In genomic region chr16:78915916-78916315, GRCh38 we compare ENCODE assay signal across 14 cellular contexts.
DNase-seq lines count a peak whose midpoint lies in the region; ATAC-seq and TF ChIP-seq lines count a peak whose summit lies in the region.
"Had no signal": no experiment of that assay in that cellular context is flagged by ENCODE, and none has a peak within 500 bp of the region (broad histone marks: within the 10 kb centered on the region; RNA-seq: fewer than 3 reads in every experiment).

No MANE protein-coding gene starts in this region.

- no peak overlapping the region for H3K4me3 ChIP-seq in GM23338

- H4K20me1 ChIP-seq in GM23338 (replicated peaks; ENCODE audit: insufficient read depth) = no peaks in the 10 kb centered on the region

- H3K27me3 ChIP-seq in GM23338 (ENCODE audit: insufficient read depth) = no peaks in the 10 kb centered on the region

- H3K36me3 Mint-ChIP-seq in GM23338 (ENCODE audit: low read depth) (peaks cover 10% of the 10 kb centered on the region), endothelial cell (ENCODE audit: low read depth, unreplicated experiment) (no peaks in the 10 kb centered on the region), natural killer cell (no peaks in the 10 kb centered on the region)

- H3K27me3 Mint-ChIP-seq in GM23338 (ENCODE audit: insufficient read depth, low read depth, poor library complexity) (no peaks in the 10 kb centered on the region), endothelial cell (ENCODE audit: unreplicated experiment) (peaks cover 1% of the 10 kb centered on the region), natural killer cell (ENCODE audit: low read depth in 2 of 2) (peaks cover 0 to 19% of the 10 kb centered on the region in 2 donors)
- H3K27me3 Mint-ChIP-seq in stimulated activated naive CD8-positive, alpha-beta T cell treated with anti-CD3 and anti-CD28 coated beads, Interleukin-15, amount 100 ng/mL, for 72 hours = no peaks in the 10 kb centered on the region
- H3K27me3 Mint-ChIP-seq: B cell; CD4-positive, alpha-beta T cell; IgD-negative memory B cell had no signal

- peaks cover 3% of the 10 kb centered on the region; the same call in 1 of the 2 replicates for H3K9me2 ChIP-seq in GM23338 (ENCODE audit: insufficient read depth)

- H3K9me3 Mint-ChIP-seq in GM23338 = peaks cover 22% of the 10 kb centered on the region
- H3K9me3 Mint-ChIP-seq in endothelial cell (ENCODE audit: unreplicated experiment) = peaks cover 3% of the 10 kb centered on the region
- peaks cover 0 to 2% of the 10 kb centered on the region in 2 donors for H3K9me3 Mint-ChIP-seq in natural killer cell
- H3K9me3 Mint-ChIP-seq in stimulated activated naive CD8-positive, alpha-beta T cell treated with anti-CD3 and anti-CD28 coated beads, Interleukin-15, amount 100 ng/mL, for 72 hours = peaks cover 23 to 50% of the 10 kb centered on the region in 2 donors

- H3K4me3 Mint-ChIP-seq in GM23338 = no peak overlapping the region
- H3K4me3 Mint-ChIP-seq in endothelial cell (ENCODE audit: unreplicated experiment) = no peak overlapping the region
- no peak overlapping the region for H3K4me3 Mint-ChIP-seq in natural killer cell
- no peak overlapping the region for H3K4me3 Mint-ChIP-seq in stimulated activated naive CD8-positive, alpha-beta T cell treated with anti-CD3 and anti-CD28 coated beads, Interleukin-15, amount 100 ng/mL, for 72 hours
- H3K4me3 Mint-ChIP-seq: B cell; CD4-positive, alpha-beta T cell; IgD-negative memory B cell had no signal

- H3K79me2 ChIP-seq in GM23338 (replicated peaks; ENCODE audit: insufficient read depth) = no peaks in the 10 kb centered on the region

- intact Hi-C loops in natural killer cell (cut with micrococcal nuclease) = no loop called here

- no peaks in the 10 kb centered on the region for H3K36me3 ChIP-seq in GM23338 (ENCODE audit: insufficient read depth)

- no peak for DNase-seq in GM23338 (ENCODE audit: low spot score)
- peak; percentile 12 for DNase-seq in NCI-H146 treated with DMSO at 0.1 percent for 48 hours (lab: John Stamatoyannopoulos, UW; ENCODE audit: unreplicated experiment)
- DNase-seq in endothelial cell (ENCODE audit: low spot score) = peak; percentile 12
- peak; percentile 60 for DNase-seq in retina
- no peak for DNase-seq in DMS153 (lab: John Stamatoyannopoulos, UW)
- DNase-seq in natural killer cell = no peak
- DNase-seq in stimulated activated naive CD8-positive, alpha-beta T cell treated with anti-CD3 and anti-CD28 coated beads, Interleukin-15, amount 100 ng/mL, for 72 hours = no peak
- DNase-seq: C1 segment of cervical spinal cord; CD4-positive, alpha-beta T cell; DND-41; GDM1; H7 had no signal

- peak overlapping the region; percentile 5; the same call in 1 of the 2 replicates for H2AFZ ChIP-seq in GM23338

- H3K4me1 Mint-ChIP-seq in GM23338 (no peaks in the 10 kb centered on the region; the same call in 2 of the 3 replicates), endothelial cell (ENCODE audit: unreplicated experiment) (peaks cover 39% of the 10 kb centered on the region), natural killer cell (no peaks in the 10 kb centered on the region)
- peaks cover 7% of the 10 kb centered on the region for H3K4me1 Mint-ChIP-seq in stimulated activated naive CD8-positive, alpha-beta T cell treated with anti-CD3 and anti-CD28 coated beads, Interleukin-15, amount 100 ng/mL, for 72 hours
- H3K4me1 Mint-ChIP-seq: B cell, IgD-negative memory B cell had no signal

- no peak overlapping the region for H3K27ac ChIP-seq in GM23338 (ENCODE audit: low read depth)

- no peaks in the 10 kb centered on the region for H3K4me1 ChIP-seq in GM23338 (ENCODE audit: insufficient read depth)

- H3K27ac Mint-ChIP-seq in GM23338 = no peak overlapping the region
- H3K27ac Mint-ChIP-seq in endothelial cell (ENCODE audit: unreplicated experiment) = peak overlapping the region; percentile 86
- no peak overlapping the region for H3K27ac Mint-ChIP-seq in natural killer cell
- H3K27ac Mint-ChIP-seq in stimulated activated naive CD8-positive, alpha-beta T cell treated with anti-CD3 and anti-CD28 coated beads, Interleukin-15, amount 100 ng/mL, for 72 hours = no peak overlapping the region
- H3K27ac Mint-ChIP-seq: B cell; CD4-positive, alpha-beta T cell had no signal

- ATAC-seq in GM23338 (no peak), natural killer cell (no peak)
- ATAC-seq in stimulated activated naive CD8-positive, alpha-beta T cell treated with anti-CD3 and anti-CD28 coated beads, Interleukin-15, amount 100 ng/mL, for 72 hours = no peak

- TF ChIP-seq CTCF in GM23338 (conservative IDR thresholded peaks at IDR 0.05; ENCODE audit: low read depth in 2 of 2) (no peak), endothelial cell (IDR thresholded peaks at IDR 0.05; ENCODE audit: unreplicated experiment) (no peak), natural killer cell (IDR thresholded peaks at IDR 0.05) (no peak)

- H3F3A ChIP-seq in GM23338 (replicated peaks; ENCODE audit: low read depth) = no peaks in the 10 kb centered on the region

- H3K4me2 ChIP-seq in GM23338 = no peak overlapping the region

TF ChIP-seq in GM23338, 12 proteins besides CTCF, POLR2A, EP300 and RAD21 (continues in another document):
- TF ChIP-seq REST (IDR thresholded peaks at IDR 0.05; ENCODE audit: unreplicated experiment) = no peak
- TF ChIP-seq NANOG (IDR thresholded peaks at IDR 0.05; ENCODE audit: borderline replicate concordance) = no peak
- no peak for TF ChIP-seq ZNF331 (CRISPR knock-in tag; IDR thresholded peaks at IDR 0.05; ENCODE audit: low read depth)
- no peak for TF ChIP-seq EZH2phosphoT487 (IDR thresholded peaks at IDR 0.05; ENCODE audit: unreplicated experiment)
- TF ChIP-seq CREB1 (CRISPR knock-in tag; IDR thresholded peaks at IDR 0.05; ENCODE audit: low read depth) = no peak
- no peak for TF ChIP-seq STAT1 (IDR thresholded peaks at IDR 0.05; ENCODE audit: unreplicated experiment)
- no peak for TF ChIP-seq ETS1 (IDR thresholded peaks at IDR 0.05)
- no peak for TF ChIP-seq ZNF114 (CRISPR knock-in tag; IDR thresholded peaks at IDR 0.05)
- TF ChIP-seq POLR2AphosphoS5 (IDR thresholded peaks at IDR 0.05; ENCODE audit: low read depth) = no peak

Comparison
In these comparisons a context has a peak if more than half of its experiments do, and no peak if none do; other contexts are left out.
1. DNase-seq: peak in NCI-H146 treated with DMSO at 0.1 percent for 48 hours (single experiment), endothelial cell (single experiment) and retina (single experiment); none in GM23338 (single experiment), DMS153 (single experiment), natural killer cell (single experiment) and stimulated activated naive CD8-positive, alpha-beta T cell treated with anti-CD3 and anti-CD28 coated beads, Interleukin-15, amount 100 ng/mL, for 72 hours (0 of 2).